In genomic region chr1:156677616-156678596, GRCh38 we compare ENCODE assay signal across 8 cellular contexts. TPM values are rescaled to one million over a fixed set of nuclear protein-coding genes. Genes with fewer than 3 reads are reported as not detected.
A peak's percentile ranks its signal among the peaks of the same experiment; 100 is the strongest.
DNase-seq lines count a peak whose midpoint lies in the region; ATAC-seq, FAIRE-seq and TF ChIP-seq lines count a peak whose summit lies in the region.

No MANE protein-coding gene starts in this region.

- peak; percentile 29 for FAIRE-seq in D721Med (lab: Jason Lieb, UNC)

- DNase-seq in D721Med (ENCODE audit: insufficient read length, low spot score), result peak; percentile 78
- peak; percentile 64 for DNase-seq in HK-2 (ENCODE audit: unreplicated experiment)
- DNase-seq in NCI-H774 (lab: John Stamatoyannopoulos, UW), result peak; percentile 55
- peak; percentile 82 for DNase-seq in left ventricle myocardium superior
- DNase-seq in posterior cingulate gyrus, result peak in 9 of 10 donors; percentile 45 to 97 (median 74)
- DNase-seq in activated effector memory CD4-positive, alpha-beta T cell treated with Interleukin-2 at 50 U/mL for 16 hours, result no peak

- intact Hi-C loops in left ventricle myocardium superior (cut with micrococcal nuclease), result no loop called here
- intact Hi-C loops in posterior cingulate gyrus (cut with DNase I), result loop anchor here (1.0 to 5.0 kb wide), 2 partner anchors 18 to 51 kb away; no protein-coding TSS in a partner anchor

- peak overlapping the region; percentile 15 for H3K27ac ChIP-seq in angular gyrus (ENCODE audit: low read depth, low read length)

- TF ChIP-seq CTCF in D721Med (IDR thresholded peaks at IDR 0.05; ENCODE audit: insufficient read depth, missing control alignments), result peak; percentile 96

- ATAC-seq in left ventricle myocardium superior, result peak; percentile 77
- ATAC-seq in HG03565 (IDR thresholded peaks at IDR 0.05; ENCODE audit: unreplicated experiment), result no peak

RNA-seq across cellular contexts. Expression of gene NES, which starts 0.7 kb away (rescaled TPM):
- total RNA-seq in left ventricle myocardium superior, result 94.7 TPM

RNA-seq across cellular contexts. Expression of gene CRABP2, which starts 27.5 kb away (rescaled TPM):
- total RNA-seq in left ventricle myocardium superior, result 0.74 TPM

RNA-seq across cellular contexts. Expression of gene BCAN, which starts 36.0 kb away (rescaled TPM):
- total RNA-seq in left ventricle myocardium superior, result 0.52 TPM

RNA-seq across cellular contexts. Expression of gene METTL25B, which starts 50.4 kb away (rescaled TPM):
- total RNA-seq in left ventricle myocardium superior, result 14.7 TPM

RNA-seq across cellular contexts. Expression of gene ISG20L2, which starts 50.7 kb away (rescaled TPM):
- 12.0 TPM for total RNA-seq in left ventricle myocardium superior
